ENCODE assay signal across 22 cellular contexts in the genomic region with DNA sequence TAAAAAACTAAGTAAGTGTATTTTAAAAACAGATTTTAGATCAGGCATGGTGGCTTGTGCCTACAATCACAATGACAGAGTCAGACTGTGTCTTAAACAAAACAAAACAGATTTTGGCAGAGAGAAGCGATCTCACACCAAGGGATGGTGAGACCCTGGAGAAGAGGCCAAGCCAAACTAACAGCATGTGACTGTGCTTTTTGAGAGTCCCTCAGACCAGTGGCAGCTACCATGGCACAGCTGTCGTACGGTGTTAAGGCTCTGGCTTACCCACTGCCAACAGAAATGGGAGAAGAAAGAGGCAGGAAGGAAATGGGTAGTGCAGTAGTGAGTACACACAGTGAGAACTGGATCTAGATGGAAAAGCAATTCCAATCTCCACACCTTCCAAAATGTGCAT.
DNase-seq lines count a peak whose midpoint lies in the region; ATAC-seq lines count a peak whose summit lies in the region.
"Had no signal": no experiment of that assay in that cellular context is flagged by ENCODE, and none has a peak within 500 bp of the region (broad histone marks: within the 10 kb centered on the region; RNA-seq: fewer than 3 reads in every experiment).

No MANE protein-coding gene starts in this region.

- H3K4me1 Mint-ChIP-seq in activated CD4-positive, alpha-beta T cell treated with anti-CD3 and anti-CD28 coated beads, Interleukin-2, amount 10 ng/mL, durations not matched to agents 7 days and 5 days = peaks cover 10% of the 10 kb centered on the region
- peaks cover 42% of the 10 kb centered on the region for H3K4me1 Mint-ChIP-seq in stimulated activated naive CD8-positive, alpha-beta T cell treated with anti-CD3 and anti-CD28 coated beads, Interleukin-15, Interleukin-2, amounts not matched to agents 100 ng/mL and 50 ng/mL, for 24 hours (ENCODE audit: low read depth)
- H3K4me1 Mint-ChIP-seq in stimulated activated naive CD8-positive, alpha-beta T cell treated with anti-CD3 and anti-CD28 coated beads, Interleukin-15, amount 100 ng/mL, for 72 hours = peaks cover 27% of the 10 kb centered on the region
- peaks cover 56 to 87% (median 64%) of the 10 kb centered on the region in 3 donors for H3K4me1 Mint-ChIP-seq in naive B cell
- H3K4me1 Mint-ChIP-seq in activated CD4-positive, alpha-beta memory T cell treated with anti-CD3 and anti-CD28 coated beads for 36 hours (ENCODE audit: low read depth) = peaks cover 9% of the 10 kb centered on the region

- no peak for DNase-seq in activated CD4-positive, alpha-beta T cell treated with anti-CD3 and anti-CD28 coated beads, Interleukin-2, amount 10 ng/mL, durations not matched to agents 7 days and 5 days
- DNase-seq in activated CD4-positive, alpha-beta T cell treated with anti-CD3 and anti-CD28 coated beads for 48 hours = no peak
- DNase-seq in stimulated activated naive CD8-positive, alpha-beta T cell treated with anti-CD3 and anti-CD28 coated beads, Interleukin-15, amount 100 ng/mL, for 72 hours = no peak
- DNase-seq in naive B cell (no peak), NCI-H2081 treated with DMSO at 0.1 percent for 48 hours (lab: John Stamatoyannopoulos, UW) (no peak)
- DNase-seq in activated CD4-positive, alpha-beta memory T cell treated with anti-CD3 and anti-CD28 coated beads for 36 hours = no peak
- DNase-seq: activated CD8-positive, alpha-beta memory T cell treated with anti-CD3 and anti-CD28 coated beads for 24 hours; adrenal gland; brain microvascular endothelial cell; DMS153; effector memory CD8-positive, alpha-beta T cell; erythroblast; midbrain; MV-4-11; NCI-H146; pancreas; RPMI8226; stimulated activated CD4-positive, alpha-beta T cell treated with anti-CD3 and anti-CD28 coated beads, Interleukin-2, amount 100 ng/mL, for 48 hours; T-cell had no signal

- H3K36me3 Mint-ChIP-seq in activated CD4-positive, alpha-beta T cell treated with anti-CD3 and anti-CD28 coated beads, Interleukin-2, amount 10 ng/mL, durations not matched to agents 7 days and 5 days (ENCODE audit: low read depth) = peaks cover 56% of the 10 kb centered on the region
- peaks cover 62% of the 10 kb centered on the region for H3K36me3 Mint-ChIP-seq in stimulated activated naive CD8-positive, alpha-beta T cell treated with anti-CD3 and anti-CD28 coated beads, Interleukin-15, Interleukin-2, amounts not matched to agents 100 ng/mL and 50 ng/mL, for 24 hours (ENCODE audit: low read depth)
- H3K36me3 Mint-ChIP-seq in naive B cell = peaks cover 8 to 31% of the 10 kb centered on the region in 2 donors
- peaks cover 33% of the 10 kb centered on the region for H3K36me3 Mint-ChIP-seq in activated CD4-positive, alpha-beta memory T cell treated with anti-CD3 and anti-CD28 coated beads for 36 hours

- CTCF ChIA-PET in activated CD4-positive, alpha-beta T cell treated with anti-CD3 and anti-CD28 coated beads, Interleukin-2, amount 10 ng/mL, durations not matched to agents 7 days and 5 days (lab: Charles Lee) = interaction anchor here (0.7 kb wide), 1 partner anchor 10 kb away, joined by 7 read pairs; no protein-coding TSS in a partner anchor
- CTCF ChIA-PET in activated CD4-positive, alpha-beta memory T cell treated with anti-CD3 and anti-CD28 coated beads for 36 hours (lab: Charles Lee) = interaction anchor here (2.3 kb wide), 1 partner anchor 215 kb away, joined by 5 read pairs; no protein-coding TSS in a partner anchor

- H3K27me3 Mint-ChIP-seq in activated CD4-positive, alpha-beta T cell treated with anti-CD3 and anti-CD28 coated beads, Interleukin-2, amount 10 ng/mL, durations not matched to agents 7 days and 5 days = no peaks in the 10 kb centered on the region
- no peaks in the 10 kb centered on the region for H3K27me3 Mint-ChIP-seq in stimulated activated naive CD8-positive, alpha-beta T cell treated with anti-CD3 and anti-CD28 coated beads, Interleukin-15, Interleukin-2, amounts not matched to agents 100 ng/mL and 50 ng/mL, for 24 hours
- H3K27me3 Mint-ChIP-seq in stimulated activated naive CD8-positive, alpha-beta T cell treated with anti-CD3 and anti-CD28 coated beads, Interleukin-15, amount 100 ng/mL, for 72 hours = no peaks in the 10 kb centered on the region
- H3K27me3 Mint-ChIP-seq in naive B cell = no peaks in the 10 kb centered on the region
- no peaks in the 10 kb centered on the region for H3K27me3 Mint-ChIP-seq in activated CD4-positive, alpha-beta memory T cell treated with anti-CD3 and anti-CD28 coated beads for 36 hours
- H3K27me3 Mint-ChIP-seq: effector memory CD8-positive, alpha-beta T cell; T-cell had no signal

- H3K27ac Mint-ChIP-seq in activated CD4-positive, alpha-beta T cell treated with anti-CD3 and anti-CD28 coated beads, Interleukin-2, amount 10 ng/mL, durations not matched to agents 7 days and 5 days = peak overlapping the region; percentile 37
- H3K27ac Mint-ChIP-seq in stimulated activated naive CD8-positive, alpha-beta T cell treated with anti-CD3 and anti-CD28 coated beads, Interleukin-15, Interleukin-2, amounts not matched to agents 100 ng/mL and 50 ng/mL, for 24 hours = peak overlapping the region; percentile 26
- H3K27ac Mint-ChIP-seq in stimulated activated naive CD8-positive, alpha-beta T cell treated with anti-CD3 and anti-CD28 coated beads, Interleukin-15, amount 100 ng/mL, for 72 hours = peak overlapping the region in 1 of 2 donors; percentile 7
- H3K27ac Mint-ChIP-seq in naive B cell = peak overlapping the region in 5 of 6 donors; percentile 0 to 76 (median 38)
- no peak overlapping the region for H3K27ac Mint-ChIP-seq in activated CD4-positive, alpha-beta memory T cell treated with anti-CD3 and anti-CD28 coated beads for 36 hours
- H3K27ac Mint-ChIP-seq: nephron had no signal

- H3K4me3 Mint-ChIP-seq in activated CD4-positive, alpha-beta T cell treated with anti-CD3 and anti-CD28 coated beads, Interleukin-2, amount 10 ng/mL, durations not matched to agents 7 days and 5 days = no peak overlapping the region
- H3K4me3 Mint-ChIP-seq in stimulated activated naive CD8-positive, alpha-beta T cell treated with anti-CD3 and anti-CD28 coated beads, Interleukin-15, Interleukin-2, amounts not matched to agents 100 ng/mL and 50 ng/mL, for 24 hours = no peak overlapping the region
- H3K4me3 Mint-ChIP-seq in stimulated activated naive CD8-positive, alpha-beta T cell treated with anti-CD3 and anti-CD28 coated beads, Interleukin-15, amount 100 ng/mL, for 72 hours = no peak overlapping the region
- no peak overlapping the region for H3K4me3 Mint-ChIP-seq in naive B cell
- no peak overlapping the region for H3K4me3 Mint-ChIP-seq in activated CD4-positive, alpha-beta memory T cell treated with anti-CD3 and anti-CD28 coated beads for 36 hours
- H3K4me3 Mint-ChIP-seq: effector memory CD8-positive, alpha-beta T cell; nephron; T-cell had no signal

- H3K9me3 Mint-ChIP-seq in activated CD4-positive, alpha-beta T cell treated with anti-CD3 and anti-CD28 coated beads, Interleukin-2, amount 10 ng/mL, durations not matched to agents 7 days and 5 days = no peaks in the 10 kb centered on the region
- no peaks in the 10 kb centered on the region for H3K9me3 Mint-ChIP-seq in stimulated activated naive CD8-positive, alpha-beta T cell treated with anti-CD3 and anti-CD28 coated beads, Interleukin-15, Interleukin-2, amounts not matched to agents 100 ng/mL and 50 ng/mL, for 24 hours
- H3K9me3 Mint-ChIP-seq in stimulated activated naive CD8-positive, alpha-beta T cell treated with anti-CD3 and anti-CD28 coated beads, Interleukin-15, amount 100 ng/mL, for 72 hours = no peaks in the 10 kb centered on the region
- no peaks in the 10 kb centered on the region for H3K9me3 Mint-ChIP-seq in naive B cell
- no peaks in the 10 kb centered on the region for H3K9me3 Mint-ChIP-seq in activated CD4-positive, alpha-beta memory T cell treated with anti-CD3 and anti-CD28 coated beads for 36 hours
- H3K9me3 Mint-ChIP-seq: effector memory CD8-positive, alpha-beta T cell; nephron; T-cell had no signal

- intact Hi-C loops in activated CD4-positive, alpha-beta memory T cell treated with anti-CD3 and anti-CD28 coated beads for 36 hours (cut with micrococcal nuclease) = no loop called here

- POLR2A ChIA-PET in activated CD4-positive, alpha-beta T cell treated with anti-CD3 and anti-CD28 coated beads, Interleukin-2, amount 10 ng/mL, durations not matched to agents 7 days and 5 days (lab: Charles Lee) = no interaction called here
- POLR2A ChIA-PET in activated CD4-positive, alpha-beta memory T cell treated with anti-CD3 and anti-CD28 coated beads for 36 hours (lab: Charles Lee) = no interaction called here

- ATAC-seq in stimulated activated naive CD8-positive, alpha-beta T cell treated with anti-CD3 and anti-CD28 coated beads, Interleukin-15, amount 100 ng/mL, for 72 hours = no peak
- ATAC-seq in naive B cell (ENCODE audit: low read depth in 2 of 2) (no peak), HG02678 (IDR thresholded peaks at IDR 0.05; ENCODE audit: unreplicated experiment) (no peak)
- ATAC-seq: effector memory CD8-positive, alpha-beta T cell; pancreas; T-cell had no signal
